In the genomic region with DNA sequence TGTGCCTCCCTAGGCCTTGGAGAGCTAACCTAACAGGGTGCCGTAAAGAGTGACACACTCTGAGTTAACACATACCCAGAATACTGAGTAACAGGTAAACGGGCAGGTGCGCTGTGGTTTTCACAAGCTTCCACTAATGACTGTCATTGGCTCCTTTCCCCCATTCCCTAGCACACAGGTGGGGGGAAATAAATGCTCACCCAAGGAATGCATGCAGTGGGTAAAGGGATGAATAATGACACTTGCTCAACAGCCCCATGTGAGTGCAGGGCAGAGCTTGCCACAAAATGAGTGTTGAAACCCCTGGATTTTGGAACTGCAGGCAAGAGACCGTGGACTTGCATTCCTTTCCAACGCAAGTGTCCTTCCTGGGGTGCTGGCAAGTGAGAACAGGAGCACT, we compare ENCODE assay signal across 29 cellular contexts. TPM values are rescaled to one million over a fixed set of nuclear protein-coding genes. Genes with fewer than 3 reads are reported as not detected.
A peak's percentile ranks its signal among the peaks of the same experiment; 100 is the strongest.
DNase-seq lines count a peak whose midpoint lies in the region; ATAC-seq and TF ChIP-seq lines count a peak whose summit lies in the region.
"Had no signal": no experiment of that assay in that cellular context is flagged by ENCODE, and none has a peak within 500 bp of the region (broad histone marks: within the 10 kb centered on the region; RNA-seq: fewer than 3 reads in every experiment).

No MANE protein-coding gene starts in this region.

- H3K36me3 ChIP-seq in gastrocnemius medialis, result no peaks in the 10 kb centered on the region
- H3K36me3 ChIP-seq: brain microvascular endothelial cell, HAP-1, lower lobe of right lung, upper lobe of left lung had no signal

- H3K27me3 ChIP-seq in gastrocnemius medialis, result no peaks in the 10 kb centered on the region
- H3K27me3 ChIP-seq: brain microvascular endothelial cell, upper lobe of left lung had no signal

- no peaks in the 10 kb centered on the region for H3K9me3 ChIP-seq in gastrocnemius medialis
- H3K9me3 ChIP-seq: HAP-1, lower lobe of right lung, upper lobe of left lung had no signal

- in situ Hi-C loops in gastrocnemius medialis (cut with MboI; ENCODE audit: low sequenced_read_pairs in 4 of 4), result no loop called here

- ATAC-seq in activated CD4-positive, alpha-beta T cell treated with anti-CD3 and anti-CD28 coated beads for 36 hours, result no peak
- ATAC-seq in gastrocnemius medialis (peak; percentile 63 to 70), HG03025 (IDR thresholded peaks at IDR 0.05; ENCODE audit: low FRiP score, unreplicated experiment) (no peak)
- ATAC-seq in activated naive CD4-positive, alpha-beta T cell treated with anti-CD3 and anti-CD28 coated beads, Interleukin-2, amount 50 U/mL, for 72 hours, result no peak
- ATAC-seq: activated CD4-positive, CD25-positive, alpha-beta regulatory T cell treated with anti-CD3 and anti-CD28 coated beads, Interleukin-2, amount 50 U/mL, for 24 hours; activated T-helper 17 cell treated with anti-CD3 and anti-CD28 coated beads, Interleukin-2, amount 50 U/mL, for 72 hours; stimulated activated naive B cell treated with anti-CD40 and anti-IgM and Interleukin-4, amounts not matched to agents 10 μg/mL and 1 μg/mL and 100 μg/mL, for 72 hours had no signal

- H3K4me1 Mint-ChIP-seq in activated CD4-positive, alpha-beta T cell treated with anti-CD3 and anti-CD28 coated beads, Interleukin-2, amount 10 ng/mL, durations not matched to agents 24 days and 14 days, result no peaks in the 10 kb centered on the region
- H3K4me1 Mint-ChIP-seq in activated CD4-positive, alpha-beta T cell treated with anti-CD3 and anti-CD28 coated beads for 36 hours, result no peaks in the 10 kb centered on the region
- H3K4me1 Mint-ChIP-seq in MCF 10A (ENCODE audit: insufficient read depth, unreplicated experiment), result peaks cover 14% of the 10 kb centered on the region
- H3K4me1 Mint-ChIP-seq: activated CD4-positive, alpha-beta memory T cell treated with anti-CD3 and anti-CD28 coated beads, Interleukin-2, amount 10 ng/mL, durations not matched to agents 7 days and 5 days; CD14-positive monocyte; stimulated activated naive B cell treated with anti-CD40 and anti-IgM and Interleukin-4, amounts not matched to agents 10 μg/mL and 1 μg/mL and 100 μg/mL, for 72 hours had no signal

- CTCF ChIA-PET in activated CD4-positive, alpha-beta T cell treated with anti-CD3 and anti-CD28 coated beads for 36 hours (lab: Charles Lee), result interaction anchor here (0.7 kb wide), 1 partner anchor 349 kb away, joined by 3 read pairs; no protein-coding TSS in a partner anchor
- CTCF ChIA-PET in MCF 10A (lab: Yijun Ruan, JAX), result no interaction called here

- TF ChIP-seq POLR2A in gastrocnemius medialis (IDR thresholded peaks at IDR 0.05), result no peak

- H3K27ac Mint-ChIP-seq in activated CD4-positive, alpha-beta T cell treated with anti-CD3 and anti-CD28 coated beads, Interleukin-2, amount 10 ng/mL, durations not matched to agents 24 days and 14 days, result no peak overlapping the region
- H3K27ac Mint-ChIP-seq in activated CD4-positive, alpha-beta T cell treated with anti-CD3 and anti-CD28 coated beads for 36 hours, result no peak overlapping the region
- H3K27ac Mint-ChIP-seq in MCF 10A (ENCODE audit: low read depth, unreplicated experiment), result peak overlapping the region; percentile 26
- no peak overlapping the region for H3K27ac Mint-ChIP-seq in activated naive CD4-positive, alpha-beta T cell treated with anti-CD3 and anti-CD28 coated beads, Interleukin-2, amount 50 U/mL, for 72 hours
- H3K27ac Mint-ChIP-seq: activated CD4-positive, alpha-beta memory T cell treated with anti-CD3 and anti-CD28 coated beads, Interleukin-2, amount 10 ng/mL, durations not matched to agents 7 days and 5 days; activated T-helper 17 cell treated with anti-CD3 and anti-CD28 coated beads, Interleukin-2, amount 50 U/mL, for 72 hours; CD14-positive monocyte; stimulated activated naive B cell treated with anti-CD40 and anti-IgM and Interleukin-4, amounts not matched to agents 10 μg/mL and 1 μg/mL and 100 μg/mL, for 72 hours had no signal

- TF ChIP-seq CTCF in MCF 10A (IDR thresholded peaks at IDR 0.05; ENCODE audit: unreplicated experiment) (no peak), gastrocnemius medialis (IDR thresholded peaks at IDR 0.05 in 4 of 5, conservative IDR thresholded peaks at IDR 0.05 in 1 of 5) (no peak)

- intact Hi-C loops in activated CD4-positive, alpha-beta T cell treated with anti-CD3 and anti-CD28 coated beads, Interleukin-2, amount 10 ng/mL, durations not matched to agents 24 days and 14 days (cut with micrococcal nuclease), result no loop called here
- intact Hi-C loops in activated CD4-positive, alpha-beta T cell treated with anti-CD3 and anti-CD28 coated beads for 36 hours (cut with DNase I, micrococcal nuclease), result no loop called here
- intact Hi-C loops in MCF 10A (cut with micrococcal nuclease) (no loop called here), gastrocnemius medialis (cut with DNase I; ENCODE audit: low total_unique reads) (no loop called here)

- H3K4me3 ChIP-seq in gastrocnemius medialis, result no peak overlapping the region
- H3K4me3 ChIP-seq: HAP-1, lower lobe of right lung, upper lobe of left lung had no signal

- peak; percentile 28 for DNase-seq in activated CD4-positive, alpha-beta T cell treated with anti-CD3 and anti-CD28 coated beads, Interleukin-2, amount 10 ng/mL, durations not matched to agents 24 days and 14 days
- DNase-seq in activated CD4-positive, alpha-beta T cell treated with anti-CD3 and anti-CD28 coated beads for 36 hours, result no peak
- DNase-seq in MCF 10A (ENCODE audit: unreplicated experiment) (peak; percentile 64), iPS-NIHi7 (ENCODE audit: extremely low spot score) (peak; percentile 8), gastrocnemius medialis (peak in 1 of 2 donors; percentile 51), AG08396 (ENCODE audit: low spot score) (no peak)
- no peak for DNase-seq in activated naive CD4-positive, alpha-beta T cell treated with anti-CD3 and anti-CD28 coated beads, Interleukin-2, amount 50 U/mL, for 72 hours (ENCODE audit: low spot score in 2 of 2)
- DNase-seq: 8988T; activated CD4-positive, alpha-beta memory T cell treated with anti-CD3 and anti-CD28 coated beads, Interleukin-2, amount 10 ng/mL, durations not matched to agents 7 days and 5 days; activated naive CD4-positive, alpha-beta T cell treated with anti-CD3 and anti-CD28 coated beads, Interleukin-2, amount 50 U/mL, for 16 hours; amniotic stem cell; brain microvascular endothelial cell; head of caudate nucleus; Karpas-422; kidney; NCI-H1417; NCI-H2029 treated with DMSO at 0.1 percent for 48 hours; NCI-H69; stimulated activated naive B cell treated with anti-CD40 and anti-IgM and Interleukin-4, amounts not matched to agents 10 μg/mL and 1 μg/mL and 100 μg/mL, for 72 hours; substantia nigra; T-helper 2 cell had no signal

- no TSS peak for BruUV-seq in MCF 10A (replicated peaks; lab: Mats Ljungman, UMichigan)

- H3K36me3 Mint-ChIP-seq in activated CD4-positive, alpha-beta T cell treated with anti-CD3 and anti-CD28 coated beads, Interleukin-2, amount 10 ng/mL, durations not matched to agents 24 days and 14 days (ENCODE audit: low read depth), result no peaks in the 10 kb centered on the region
- peaks cover 6% of the 10 kb centered on the region for H3K36me3 Mint-ChIP-seq in activated CD4-positive, alpha-beta T cell treated with anti-CD3 and anti-CD28 coated beads for 36 hours (ENCODE audit: low read depth)
- peaks cover 9% of the 10 kb centered on the region for H3K36me3 Mint-ChIP-seq in MCF 10A (ENCODE audit: insufficient read depth, unreplicated experiment)
- H3K36me3 Mint-ChIP-seq in activated naive CD4-positive, alpha-beta T cell treated with anti-CD3 and anti-CD28 coated beads, Interleukin-2, amount 50 U/mL, for 72 hours, result peaks cover 6 to 29% of the 10 kb centered on the region in 2 donors
- H3K36me3 Mint-ChIP-seq: CD14-positive monocyte; stimulated activated naive B cell treated with anti-CD40 and anti-IgM and Interleukin-4, amounts not matched to agents 10 μg/mL and 1 μg/mL and 100 μg/mL, for 72 hours had no signal

- H3K4me3 Mint-ChIP-seq in activated CD4-positive, alpha-beta T cell treated with anti-CD3 and anti-CD28 coated beads, Interleukin-2, amount 10 ng/mL, durations not matched to agents 24 days and 14 days, result no peak overlapping the region
- no peak overlapping the region for H3K4me3 Mint-ChIP-seq in activated CD4-positive, alpha-beta T cell treated with anti-CD3 and anti-CD28 coated beads for 36 hours
- no peak overlapping the region for H3K4me3 Mint-ChIP-seq in MCF 10A (ENCODE audit: unreplicated experiment)
- H3K4me3 Mint-ChIP-seq: activated CD4-positive, alpha-beta memory T cell treated with anti-CD3 and anti-CD28 coated beads, Interleukin-2, amount 10 ng/mL, durations not matched to agents 7 days and 5 days; activated T-helper 17 cell treated with anti-CD3 and anti-CD28 coated beads, Interleukin-2, amount 50 U/mL, for 72 hours; CD14-positive monocyte; nephron; stimulated activated naive B cell treated with anti-CD40 and anti-IgM and Interleukin-4, amounts not matched to agents 10 μg/mL and 1 μg/mL and 100 μg/mL, for 72 hours had no signal

- peaks cover 12 to 19% of the 10 kb centered on the region in 2 donors for H3K4me1 ChIP-seq in gastrocnemius medialis
- H3K4me1 ChIP-seq: HAP-1, upper lobe of left lung had no signal

- peaks cover 2% of the 10 kb centered on the region for H3K27me3 Mint-ChIP-seq in activated CD4-positive, alpha-beta T cell treated with anti-CD3 and anti-CD28 coated beads, Interleukin-2, amount 10 ng/mL, durations not matched to agents 24 days and 14 days
- H3K27me3 Mint-ChIP-seq in activated CD4-positive, alpha-beta T cell treated with anti-CD3 and anti-CD28 coated beads for 36 hours, result no peaks in the 10 kb centered on the region
- H3K27me3 Mint-ChIP-seq in MCF 10A (ENCODE audit: insufficient read depth, unreplicated experiment), result no peaks in the 10 kb centered on the region
- H3K27me3 Mint-ChIP-seq: activated CD4-positive, alpha-beta memory T cell treated with anti-CD3 and anti-CD28 coated beads, Interleukin-2, amount 10 ng/mL, durations not matched to agents 7 days and 5 days; activated T-helper 17 cell treated with anti-CD3 and anti-CD28 coated beads, Interleukin-2, amount 50 U/mL, for 72 hours had no signal

- peaks cover 17% of the 10 kb centered on the region for H3K9me3 Mint-ChIP-seq in activated CD4-positive, alpha-beta T cell treated with anti-CD3 and anti-CD28 coated beads, Interleukin-2, amount 10 ng/mL, durations not matched to agents 24 days and 14 days
- H3K9me3 Mint-ChIP-seq in activated CD4-positive, alpha-beta T cell treated with anti-CD3 and anti-CD28 coated beads for 36 hours (ENCODE audit: low read depth), result peaks cover 12% of the 10 kb centered on the region
- peaks cover 1% of the 10 kb centered on the region for H3K9me3 Mint-ChIP-seq in MCF 10A (ENCODE audit: unreplicated experiment)
- peaks cover under 1 to 2% of the 10 kb centered on the region in 2 donors for H3K9me3 Mint-ChIP-seq in activated naive CD4-positive, alpha-beta T cell treated with anti-CD3 and anti-CD28 coated beads, Interleukin-2, amount 50 U/mL, for 72 hours

- peak overlapping the region in 3 of 4 donors; percentile 49 to 65 (median 64) for H3K27ac ChIP-seq in gastrocnemius medialis
- H3K27ac ChIP-seq: brain microvascular endothelial cell, lower lobe of right lung, upper lobe of left lung had no signal

- POLR2A ChIA-PET in activated CD4-positive, alpha-beta T cell treated with anti-CD3 and anti-CD28 coated beads for 36 hours (lab: Charles Lee), result no interaction called here
- POLR2A ChIA-PET in MCF 10A (lab: Yijun Ruan, JAX), result interaction anchor here (1.2 to 1.3 kb wide), 2 partner anchors 43 to 66 kb away, joined by 6 read pairs; no protein-coding TSS in a partner anchor

RNA-seq across cellular contexts. Expression of gene ADAMTS17, which starts 57.6 kb away (rescaled TPM):
- 0.47 and 1.1 TPM in 2 replicates for total RNA-seq in activated CD4-positive, alpha-beta T cell treated with anti-CD3 and anti-CD28 coated beads, Interleukin-2, amount 10 ng/mL, durations not matched to agents 24 days and 14 days
- under 1 TPM; 0.49 to 0.57 TPM for total RNA-seq in activated CD4-positive, alpha-beta T cell treated with anti-CD3 and anti-CD28 coated beads for 36 hours
- total RNA-seq in MCF 10A (2022) (4.0 and 7.7 TPM in 2 replicates), gastrocnemius medialis (10 to 100 TPM in 3 of 4 donors, 1 to 10 TPM in 1; 5.0 to 16.2 (median 11.6) TPM)
- 1 to 10 TPM in 1 of 2 donors, under 1 TPM in 1; 0.19 to 1.5 TPM for total RNA-seq in activated naive CD4-positive, alpha-beta T cell treated with anti-CD3 and anti-CD28 coated beads, Interleukin-2, amount 50 U/mL, for 72 hours

Comparison
In these comparisons a context has a peak if more than half of its experiments do, and no peak if none do; other contexts are left out.
1. DNase-seq: peak in activated CD4-positive, alpha-beta T cell treated with anti-CD3 and anti-CD28 coated beads, Interleukin-2, amount 10 ng/mL, durations not matched to agents 24 days and 14 days (single experiment), MCF 10A (single experiment) and iPS-NIHi7 (single experiment); none in activated CD4-positive, alpha-beta T cell treated with anti-CD3 and anti-CD28 coated beads for 36 hours (single experiment), AG08396 (single experiment) and activated naive CD4-positive, alpha-beta T cell treated with anti-CD3 and anti-CD28 coated beads, Interleukin-2, amount 50 U/mL, for 72 hours (0 of 2).
2. ATAC-seq: peak in gastrocnemius medialis (2 of 2); none in activated CD4-positive, alpha-beta T cell treated with anti-CD3 and anti-CD28 coated beads for 36 hours (single experiment), HG03025 (single experiment) and activated naive CD4-positive, alpha-beta T cell treated with anti-CD3 and anti-CD28 coated beads, Interleukin-2, amount 50 U/mL, for 72 hours (0 of 2).